ENCODE assay signal across 8 cellular contexts in the genomic region with DNA sequence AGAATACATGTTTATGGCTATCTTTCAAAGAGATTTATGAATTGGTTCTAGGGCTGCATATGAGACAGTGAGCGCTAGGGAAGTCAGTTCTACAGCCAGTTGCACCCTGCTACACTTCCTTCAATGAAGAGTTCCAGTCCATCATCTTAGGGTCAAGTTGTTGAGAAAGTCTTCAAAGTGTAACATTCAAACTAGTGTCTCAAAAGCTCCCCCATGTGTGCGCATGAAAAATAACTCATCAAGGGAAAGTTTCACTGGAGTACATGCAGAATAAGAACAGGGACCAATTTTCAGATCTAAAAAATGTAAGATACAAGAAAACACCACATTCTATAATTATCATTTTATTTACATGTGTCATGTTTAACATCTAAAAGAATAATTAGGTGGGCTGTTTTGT.
DNase-seq lines count a peak whose midpoint lies in the region; ATAC-seq and TF ChIP-seq lines count a peak whose summit lies in the region.

No MANE protein-coding gene starts in this region.

- no peak overlapping the region for H3K27ac Mint-ChIP-seq in naive thymus-derived CD4-positive, alpha-beta T cell

- intact Hi-C loops in lower lobe of right lung (cut with DNase I) = no loop called here
- intact Hi-C loops in naive thymus-derived CD4-positive, alpha-beta T cell (cut with micrococcal nuclease) = loop anchor here in 1 of 2 donors (5.0 kb wide), 1 partner anchor 570 kb away; no protein-coding TSS in a partner anchor

- peaks cover 4% of the 10 kb centered on the region for H3K27me3 ChIP-seq in adipocyte (replicated peaks; ENCODE audit: control insufficient read depth, insufficient read depth, low read length)
- H3K27me3 ChIP-seq in lower lobe of right lung (ENCODE audit: low read depth) = no peaks in the 10 kb centered on the region
- H3K27me3 ChIP-seq in naive thymus-derived CD4-positive, alpha-beta T cell (ENCODE audit: control insufficient read depth in 2 of 2, insufficient read depth in 2 of 2, low read length in 2 of 2) = no peaks in the 10 kb centered on the region

- peaks cover 0 to 10% (median 0%) of the 10 kb centered on the region in 11 donors for H3K9me3 Mint-ChIP-seq in naive thymus-derived CD4-positive, alpha-beta T cell

- H3K36me3 Mint-ChIP-seq in naive thymus-derived CD4-positive, alpha-beta T cell = no peaks in the 10 kb centered on the region

- peak; percentile 46 for TF ChIP-seq CTCF in GM12864 (IDR thresholded peaks at IDR 0.05; ENCODE audit: low read depth, low read length, missing control alignments)
- peak; percentile 10 for TF ChIP-seq CTCF in lower lobe of right lung (IDR thresholded peaks at IDR 0.05)

- H3K4me1 ChIP-seq in adipocyte (ENCODE audit: control insufficient read depth, insufficient read depth, low read length) (peaks cover 8% of the 10 kb centered on the region), lower lobe of right lung (no peaks in the 10 kb centered on the region)
- H3K4me1 ChIP-seq in naive thymus-derived CD4-positive, alpha-beta T cell (ENCODE audit: control insufficient read depth in 2 of 2, insufficient read depth in 2 of 2, low read length in 2 of 2) = no peaks in the 10 kb centered on the region

- no peaks in the 10 kb centered on the region for H3K4me1 Mint-ChIP-seq in naive thymus-derived CD4-positive, alpha-beta T cell

- no peak overlapping the region for H3K27ac ChIP-seq in lower lobe of right lung
- no peak overlapping the region for H3K27ac ChIP-seq in naive thymus-derived CD4-positive, alpha-beta T cell (ENCODE audit: low read depth, low read length)

- no peak overlapping the region for H3K9ac ChIP-seq in adipocyte (ENCODE audit: low read length)

- H3K4me3 Mint-ChIP-seq in naive thymus-derived CD4-positive, alpha-beta T cell = no peak overlapping the region

- H3K4me3 ChIP-seq in GM12864 (ENCODE audit: low read depth, low read length) (no peak overlapping the region), adipocyte (ENCODE audit: low read length) (no peak overlapping the region), lower lobe of right lung (no peak overlapping the region)
- no peak overlapping the region for H3K4me3 ChIP-seq in naive thymus-derived CD4-positive, alpha-beta T cell (ENCODE audit: low read length)

- DNase-seq in GM12864 (ENCODE audit: low read depth) (peak; percentile 8), HuH-7 (ENCODE audit: low spot score) (peak; percentile 6), adipocyte (ENCODE audit: low read depth) (peak; percentile 69), lower lobe of right lung (no peak), NCI-H2029 (lab: John Stamatoyannopoulos, UW) (no peak)
- DNase-seq in naive thymus-derived CD4-positive, alpha-beta T cell = no peak
- no peak for DNase-seq in NK-92 treated with Interleukin-12 subunit alpha and Interleukin-12 subunit beta, amount 100 ng/mL, for 24 hours (lab: John Stamatoyannopoulos, UW)

- H3K27me3 Mint-ChIP-seq in naive thymus-derived CD4-positive, alpha-beta T cell = peaks cover 0 to 2% (median 0%) of the 10 kb centered on the region in 5 donors

- POLR2A ChIA-PET in naive thymus-derived CD4-positive, alpha-beta T cell (lab: Charles Lee) = no interaction called here

- ATAC-seq in lower lobe of right lung (no peak), HG03378 (IDR thresholded peaks at IDR 0.05; ENCODE audit: unreplicated experiment) (no peak)
- ATAC-seq in naive thymus-derived CD4-positive, alpha-beta T cell = no peak

- CTCF ChIA-PET in naive thymus-derived CD4-positive, alpha-beta T cell (lab: Charles Lee) = no interaction called here

- H3K36me3 ChIP-seq in adipocyte (ENCODE audit: control insufficient read depth, insufficient read depth, low read length, severe bottlenecking) = no peaks in the 10 kb centered on the region
- no peaks in the 10 kb centered on the region for H3K36me3 ChIP-seq in lower lobe of right lung
- no peaks in the 10 kb centered on the region for H3K36me3 ChIP-seq in naive thymus-derived CD4-positive, alpha-beta T cell (ENCODE audit: control insufficient read depth in 2 of 3, insufficient read depth in 3 of 3, low read length in 3 of 3)

- H3K9me3 ChIP-seq in adipocyte (ENCODE audit: control insufficient read depth, low read length) (no peaks in the 10 kb centered on the region), lower lobe of right lung (no peaks in the 10 kb centered on the region)
- H3K9me3 ChIP-seq in naive thymus-derived CD4-positive, alpha-beta T cell (ENCODE audit: control insufficient read depth in 2 of 3, low read length in 3 of 3) = no peaks in the 10 kb centered on the region

Comparison
In these comparisons a context has a peak if more than half of its experiments do, and no peak if none do; other contexts are left out.
1. DNase-seq: peak in GM12864 (single experiment), HuH-7 (single experiment) and adipocyte (single experiment); none in lower lobe of right lung (single experiment), NCI-H2029 (single experiment), naive thymus-derived CD4-positive, alpha-beta T cell (0 of 9) and NK-92 treated with Interleukin-12 subunit alpha and Interleukin-12 subunit beta, amount 100 ng/mL, for 24 hours (single experiment).